ENCODE assay signal across 8 cellular contexts in genomic region chr1:50970927-50971582, GRCh38. TPM values are rescaled to one million over a fixed set of nuclear protein-coding genes. Genes with fewer than 3 reads are reported as not detected.
A peak's percentile ranks its signal among the peaks of the same experiment; 100 is the strongest.
DNase-seq lines count a peak whose midpoint lies in the region; ATAC-seq and TF ChIP-seq lines count a peak whose summit lies in the region.

No MANE protein-coding gene starts in this region.

- no peaks in the 10 kb centered on the region for H3K27me3 ChIP-seq in BJ (ENCODE audit: control insufficient read depth, insufficient read depth, low read length)
- no peaks in the 10 kb centered on the region for H3K27me3 ChIP-seq in adrenal gland
- H3K27me3 ChIP-seq in naive thymus-derived CD4-positive, alpha-beta T cell (ENCODE audit: control insufficient read depth in 2 of 2, insufficient read depth in 2 of 2, low read length in 2 of 2), result peaks cover 0 to 4% of the 10 kb centered on the region in 2 donors
- peaks cover 97% of the 10 kb centered on the region for H3K27me3 ChIP-seq in H7 (ENCODE audit: control insufficient read depth, insufficient read depth, low read length)

- intact Hi-C loops in adrenal gland (cut with DNase I), result no loop called here
- intact Hi-C loops in naive thymus-derived CD4-positive, alpha-beta T cell (cut with micrococcal nuclease), result no loop called here

- no peak for DNase-seq in BJ (ENCODE audit: low read depth)
- DNase-seq in KBM-7, result peak; percentile 58
- no peak for DNase-seq in adrenal gland
- no peak for DNase-seq in naive thymus-derived CD4-positive, alpha-beta T cell
- DNase-seq in H7, result no peak
- no peak for DNase-seq in GM03348 (ENCODE audit: low spot score)

- POLR2A ChIA-PET in BJ (lab: Charles Lee), result no interaction called here
- POLR2A ChIA-PET in naive thymus-derived CD4-positive, alpha-beta T cell (lab: Charles Lee), result interaction anchor here (3.8 to 7.0 kb wide), 2 partner anchors 7 to 11 kb away, joined by 31 to 82 read pairs; partner anchors contain the start of gene FAF1

- H3K27me3 Mint-ChIP-seq in naive thymus-derived CD4-positive, alpha-beta T cell, result peaks cover 8 to 30% (median 14%) of the 10 kb centered on the region in 5 donors

- peak overlapping the region in 6 of 9 donors; percentile 63 to 96 (median 88) for H3K27ac Mint-ChIP-seq in naive thymus-derived CD4-positive, alpha-beta T cell

- H3K4me3 Mint-ChIP-seq in naive thymus-derived CD4-positive, alpha-beta T cell, result peak overlapping the region; percentile 92 to 99 (median 96)

- H3K36me3 ChIP-seq in BJ (ENCODE audit: control insufficient read depth, insufficient read depth, low read length) (peaks cover 3% of the 10 kb centered on the region; the same call in 1 of the 2 replicates), adrenal gland (replicated peaks in 1 of 2) (no peaks in the 10 kb centered on the region), H7 (replicated peaks; ENCODE audit: control insufficient read depth, insufficient read depth, low read length) (no peaks in the 10 kb centered on the region)
- peaks cover 0 to 10% (median 0%) of the 10 kb centered on the region in 3 experiments for H3K36me3 ChIP-seq in naive thymus-derived CD4-positive, alpha-beta T cell (ENCODE audit: control insufficient read depth in 2 of 3, insufficient read depth in 3 of 3, low read length in 3 of 3)

- H3K4me1 Mint-ChIP-seq in naive thymus-derived CD4-positive, alpha-beta T cell, result peaks cover 19 to 38% (median 27%) of the 10 kb centered on the region in 7 donors

- H3K4me1 ChIP-seq in adrenal gland (replicated peaks in 1 of 2), result peaks cover 0 to 39% of the 10 kb centered on the region in 2 donors
- H3K4me1 ChIP-seq in naive thymus-derived CD4-positive, alpha-beta T cell (ENCODE audit: control insufficient read depth in 2 of 2, insufficient read depth in 2 of 2, low read length in 2 of 2), result peaks cover 6 to 15% of the 10 kb centered on the region in 2 donors

- CTCF ChIA-PET in BJ (lab: Yijun Ruan, JAX), result interaction anchor here (0.6 to 1.9 kb wide), 4 partner anchors 41 to 326 kb away, joined by 3 to 11 read pairs (median 3); no protein-coding TSS in a partner anchor
- CTCF ChIA-PET in naive thymus-derived CD4-positive, alpha-beta T cell (lab: Charles Lee), result interaction anchor here (0.5 to 0.8 kb wide), 3 partner anchors 11 to 707 kb away, joined by 3 to 4 read pairs (median 3); partner anchors contain the start of gene FAF1

- peak overlapping the region; percentile 96 to 100 (median 98) for H3K27ac ChIP-seq in adrenal gland
- no peak overlapping the region for H3K27ac ChIP-seq in naive thymus-derived CD4-positive, alpha-beta T cell (ENCODE audit: low read depth, low read length)

- no peak for TF ChIP-seq POLR2A in adrenal gland (IDR thresholded peaks at IDR 0.05)

- 11 to 18% (median 13%) methylated on average over 7 of the region's 7 CpGs for WGBS in adrenal gland, 4 donors

- TF ChIP-seq CTCF in BJ (IDR thresholded peaks at IDR 0.05; ENCODE audit: insufficient read depth, low read depth, low read length), result no peak
- TF ChIP-seq CTCF in adrenal gland (IDR thresholded peaks at IDR 0.05), result no peak

- peak overlapping the region; percentile 53 for H3K4me3 ChIP-seq in BJ (ENCODE audit: low read depth, low read length)
- peak overlapping the region in 3 of 4 donors; percentile 71 to 95 (median 94) for H3K4me3 ChIP-seq in adrenal gland
- peak overlapping the region; percentile 83 for H3K4me3 ChIP-seq in naive thymus-derived CD4-positive, alpha-beta T cell (ENCODE audit: low read length)
- no peak overlapping the region for H3K4me3 ChIP-seq in H7 (ENCODE audit: insufficient read depth, low read depth, low read length)

- H3K9me3 Mint-ChIP-seq in naive thymus-derived CD4-positive, alpha-beta T cell, result no peaks in the 10 kb centered on the region

- ATAC-seq in naive thymus-derived CD4-positive, alpha-beta T cell, result no peak
- ATAC-seq in HG03378 (IDR thresholded peaks at IDR 0.05; ENCODE audit: unreplicated experiment), result no peak
- no peak for ATAC-seq in activated CD4-positive, CD25-positive, alpha-beta regulatory T cell treated with anti-CD3 and anti-CD28 coated beads, Interleukin-2, amount 50 U/mL, for 24 hours

- peaks cover 0 to 17% (median 0%) of the 10 kb centered on the region in 5 donors for H3K36me3 Mint-ChIP-seq in naive thymus-derived CD4-positive, alpha-beta T cell

- H3K9me3 ChIP-seq in adrenal gland (replicated peaks in 1 of 3), result peaks cover 0 to 6% (median 0%) of the 10 kb centered on the region in 3 donors
- no peaks in the 10 kb centered on the region for H3K9me3 ChIP-seq in naive thymus-derived CD4-positive, alpha-beta T cell (ENCODE audit: control insufficient read depth in 2 of 3, low read length in 3 of 3)

- in situ Hi-C loops in KBM-7 (cut with MboI; ENCODE audit: low pct_unique_long_range_greater_than_20kb, low sequenced_read_pairs), result no loop called here

RNA-seq across cellular contexts. Expression of gene CDKN2C, which starts 1.0 kb away (rescaled TPM):
- polyA plus RNA-seq in BJ (2011; rRNA removed), result 21.3 and 24.6 TPM in 2 replicates
- polyA minus RNA-seq in BJ (2011; rRNA and poly(A)+ RNA removed), result 11.6 and 12.5 TPM in 2 replicates
- total RNA-seq in adrenal gland, result 10 to 100 TPM; 11.0 to 46.0 (median 25.3) TPM
- 10 to 100 TPM; 15.7 to 27.4 (median 18.5) TPM for polyA plus RNA-seq in adrenal gland
- 10 to 100 TPM in 1 of 5 experiments, 1 to 10 TPM in 4; 3.3 to 40.3 (median 4.7) TPM for total RNA-seq in naive thymus-derived CD4-positive, alpha-beta T cell
- 10 to 100 TPM in 1 of 2 donors, 1 to 10 TPM in 1; 8.2 to 10.2 TPM for polyA plus RNA-seq in naive thymus-derived CD4-positive, alpha-beta T cell
- total RNA-seq in H7 (2014; rRNA removed; shearing (Covaris generic)), result 0.31 TPM in 1 of 2 replicates, not detected in the other

RNA-seq across cellular contexts. Expression of gene FAF1, which starts 11.0 kb away (rescaled TPM):
- polyA plus RNA-seq in BJ (2011; rRNA removed), result 15.5 and 28.6 TPM in 2 replicates
- 23.0 and 23.6 TPM in 2 replicates for polyA minus RNA-seq in BJ (2011; rRNA and poly(A)+ RNA removed)
- total RNA-seq in adrenal gland, result 10 to 100 TPM; 25.2 to 88.4 (median 49.8) TPM
- 10 to 100 TPM; 23.4 to 79.9 (median 24.7) TPM for polyA plus RNA-seq in adrenal gland
- total RNA-seq in naive thymus-derived CD4-positive, alpha-beta T cell, result 10 to 100 TPM; 46.4 to 66.6 (median 52.5) TPM
- 10 to 100 TPM; 36.9 to 46.1 TPM for polyA plus RNA-seq in naive thymus-derived CD4-positive, alpha-beta T cell
- total RNA-seq in H7 (2014; rRNA removed; shearing (Covaris generic)), result 95.4 and 99.9 TPM in 2 replicates
